In genomic region chr22:41935015-41935908, GRCh38 we compare ENCODE assay signal across 17 cellular contexts. TPM values are rescaled to one million over a fixed set of nuclear protein-coding genes. Genes with fewer than 3 reads are reported as not detected.
DNase-seq lines count a peak whose midpoint lies in the region; ATAC-seq lines count a peak whose summit lies in the region.
"Had no signal": no experiment of that assay in that cellular context is flagged by ENCODE, and none has a peak within 500 bp of the region (broad histone marks: within the 10 kb centered on the region; RNA-seq: fewer than 3 reads in every experiment).

No MANE protein-coding gene starts in this region.

- no peak for DNase-seq in activated naive CD4-positive, alpha-beta T cell treated with anti-CD3 and anti-CD28 coated beads for 36 hours
- no peak for DNase-seq in activated naive CD4-positive, alpha-beta T cell treated with anti-CD3 and anti-CD28 coated beads, Interleukin-2, amount 50 U/mL, for 72 hours (ENCODE audit: low spot score in 2 of 2)
- peak; percentile 34 for DNase-seq in NCI-H69 (lab: John Stamatoyannopoulos, UW)
- peak; percentile 69 for DNase-seq in Right ventricle myocardium superior
- DNase-seq in stimulated activated naive B cell treated with anti-CD40 and anti-IgM and Interleukin-4, amounts not matched to agents 10 μg/mL and 1 μg/mL and 100 μg/mL, for 72 hours = no peak
- no peak for DNase-seq in NCI-H2107 (lab: John Stamatoyannopoulos, UW)
- DNase-seq in superior temporal gyrus (ENCODE audit: extremely low spot score) = no peak
- no peak for DNase-seq in NCI-H774 (lab: John Stamatoyannopoulos, UW)
- DNase-seq: GDM1; MM.1S; OCI-M1; psoas muscle; stimulated activated CD4-positive, alpha-beta T cell treated with anti-CD3 and anti-CD28 coated beads, Interleukin-15, amount 100 ng/mL, for 24 hours had no signal

- no peaks in the 10 kb centered on the region for H3K9me3 Mint-ChIP-seq in activated naive CD4-positive, alpha-beta T cell treated with anti-CD3 and anti-CD28 coated beads for 36 hours
- H3K9me3 Mint-ChIP-seq in activated naive CD4-positive, alpha-beta T cell treated with anti-CD3 and anti-CD28 coated beads, Interleukin-2, amount 50 U/mL, for 72 hours = no peaks in the 10 kb centered on the region
- H3K9me3 Mint-ChIP-seq in stimulated activated naive B cell treated with anti-CD40 and anti-IgM and Interleukin-4, amounts not matched to agents 10 μg/mL and 1 μg/mL and 100 μg/mL, for 72 hours = no peaks in the 10 kb centered on the region

- peak overlapping the region; percentile 26 for H3K27ac Mint-ChIP-seq in activated naive CD4-positive, alpha-beta T cell treated with anti-CD3 and anti-CD28 coated beads for 36 hours
- H3K27ac Mint-ChIP-seq in activated naive CD4-positive, alpha-beta T cell treated with anti-CD3 and anti-CD28 coated beads, Interleukin-2, amount 50 U/mL, for 72 hours = peak overlapping the region in 1 of 2 donors; percentile 55
- H3K27ac Mint-ChIP-seq in stimulated activated naive B cell treated with anti-CD40 and anti-IgM and Interleukin-4, amounts not matched to agents 10 μg/mL and 1 μg/mL and 100 μg/mL, for 72 hours = peak overlapping the region; percentile 100

- no peak overlapping the region for H3K4me3 Mint-ChIP-seq in activated naive CD4-positive, alpha-beta T cell treated with anti-CD3 and anti-CD28 coated beads for 36 hours
- H3K4me3 Mint-ChIP-seq in stimulated activated naive B cell treated with anti-CD40 and anti-IgM and Interleukin-4, amounts not matched to agents 10 μg/mL and 1 μg/mL and 100 μg/mL, for 72 hours = peak overlapping the region; percentile 67 to 73

- peaks cover 20% of the 10 kb centered on the region for H3K4me1 Mint-ChIP-seq in activated naive CD4-positive, alpha-beta T cell treated with anti-CD3 and anti-CD28 coated beads for 36 hours (ENCODE audit: low read depth)
- H3K4me1 Mint-ChIP-seq in stimulated activated naive B cell treated with anti-CD40 and anti-IgM and Interleukin-4, amounts not matched to agents 10 μg/mL and 1 μg/mL and 100 μg/mL, for 72 hours = peaks cover 70 to 96% of the 10 kb centered on the region in 2 donors

- H3K27me3 Mint-ChIP-seq in activated naive CD4-positive, alpha-beta T cell treated with anti-CD3 and anti-CD28 coated beads for 36 hours (ENCODE audit: low read depth) = no peaks in the 10 kb centered on the region
- no peaks in the 10 kb centered on the region for H3K27me3 Mint-ChIP-seq in stimulated activated naive B cell treated with anti-CD40 and anti-IgM and Interleukin-4, amounts not matched to agents 10 μg/mL and 1 μg/mL and 100 μg/mL, for 72 hours

- peaks cover 45% of the 10 kb centered on the region for H3K36me3 Mint-ChIP-seq in activated naive CD4-positive, alpha-beta T cell treated with anti-CD3 and anti-CD28 coated beads for 36 hours (ENCODE audit: low read depth)
- peaks cover 10 to 12% of the 10 kb centered on the region in 2 donors for H3K36me3 Mint-ChIP-seq in activated naive CD4-positive, alpha-beta T cell treated with anti-CD3 and anti-CD28 coated beads, Interleukin-2, amount 50 U/mL, for 72 hours
- peaks cover 32 to 51% of the 10 kb centered on the region in 2 donors for H3K36me3 Mint-ChIP-seq in stimulated activated naive B cell treated with anti-CD40 and anti-IgM and Interleukin-4, amounts not matched to agents 10 μg/mL and 1 μg/mL and 100 μg/mL, for 72 hours

- CTCF ChIA-PET in activated naive CD4-positive, alpha-beta T cell treated with anti-CD3 and anti-CD28 coated beads for 36 hours (lab: Charles Lee) = interaction anchor here (0.6 kb wide), 1 partner anchor 236 kb away, joined by 7 read pairs; no protein-coding TSS in a partner anchor

- intact Hi-C loops in activated naive CD4-positive, alpha-beta T cell treated with anti-CD3 and anti-CD28 coated beads for 36 hours (cut with micrococcal nuclease) = no loop called here
- intact Hi-C loops in Right ventricle myocardium superior (cut with DNase I) = no loop called here

- no peak for ATAC-seq in activated naive CD4-positive, alpha-beta T cell treated with anti-CD3 and anti-CD28 coated beads, Interleukin-2, amount 50 U/mL, for 72 hours
- peak; percentile 83 for ATAC-seq in Right ventricle myocardium superior (ENCODE audit: poor library complexity)
- ATAC-seq in stimulated activated naive B cell treated with anti-CD40 and anti-IgM and Interleukin-4, amounts not matched to agents 10 μg/mL and 1 μg/mL and 100 μg/mL, for 72 hours (replicated peaks) = no peak
- ATAC-seq: SK-N-SH treated with all-trans-retinoic acid at 6 μM for 48 hours had no signal

RNA-seq across cellular contexts. Expression of gene TNFRSF13C, which starts 8.7 kb away (rescaled TPM):
- total RNA-seq in activated naive CD4-positive, alpha-beta T cell treated with anti-CD3 and anti-CD28 coated beads for 36 hours = 1 to 10 TPM; 3.2 to 3.8 TPM
- 1 to 10 TPM; 4.4 to 8.4 TPM for total RNA-seq in activated naive CD4-positive, alpha-beta T cell treated with anti-CD3 and anti-CD28 coated beads, Interleukin-2, amount 50 U/mL, for 72 hours
- total RNA-seq in Right ventricle myocardium superior = 1.2 TPM

RNA-seq across cellular contexts. Expression of gene CENPM, which starts 11.7 kb away (rescaled TPM):
- 100 to 1,000 TPM in 1 of 2 experiments, 10 to 100 TPM in 1; 95.4 to 110 TPM for total RNA-seq in activated naive CD4-positive, alpha-beta T cell treated with anti-CD3 and anti-CD28 coated beads for 36 hours
- total RNA-seq in activated naive CD4-positive, alpha-beta T cell treated with anti-CD3 and anti-CD28 coated beads, Interleukin-2, amount 50 U/mL, for 72 hours = 100 to 1,000 TPM in 1 of 2 donors, 10 to 100 TPM in 1; 72.8 to 108 TPM
- 0.59 TPM for total RNA-seq in Right ventricle myocardium superior

RNA-seq across cellular contexts. Expression of gene SHISA8, which starts 20.4 kb away (rescaled TPM):
- total RNA-seq in activated naive CD4-positive, alpha-beta T cell treated with anti-CD3 and anti-CD28 coated beads for 36 hours = 1 to 10 TPM; 1.7 to 1.8 TPM
- total RNA-seq in activated naive CD4-positive, alpha-beta T cell treated with anti-CD3 and anti-CD28 coated beads, Interleukin-2, amount 50 U/mL, for 72 hours = 1 to 10 TPM; 1.1 to 4.2 TPM
- total RNA-seq in Right ventricle myocardium superior = 6.4 TPM
- total RNA-seq: HT-29, kidney epithelial cell had no signal

RNA-seq across cellular contexts. Expression of gene SEPTIN3, which starts 34.0 kb away (rescaled TPM):
- 1 to 10 TPM; 1.0 to 1.5 TPM for total RNA-seq in activated naive CD4-positive, alpha-beta T cell treated with anti-CD3 and anti-CD28 coated beads for 36 hours
- total RNA-seq in activated naive CD4-positive, alpha-beta T cell treated with anti-CD3 and anti-CD28 coated beads, Interleukin-2, amount 50 U/mL, for 72 hours = 1 to 10 TPM; 1.2 to 4.2 TPM
- total RNA-seq in Right ventricle myocardium superior = 0.08 TPM
- total RNA-seq: HT-29, myocyte had no signal

Comparison
In these comparisons a context has a peak if more than half of its experiments do, and no peak if none do; other contexts are left out.
1. DNase-seq: peak in NCI-H69 (single experiment) and Right ventricle myocardium superior (single experiment); none in activated naive CD4-positive, alpha-beta T cell treated with anti-CD3 and anti-CD28 coated beads for 36 hours (single experiment), activated naive CD4-positive, alpha-beta T cell treated with anti-CD3 and anti-CD28 coated beads, Interleukin-2, amount 50 U/mL, for 72 hours (0 of 2), stimulated activated naive B cell treated with anti-CD40 and anti-IgM and Interleukin-4, amounts not matched to agents 10 μg/mL and 1 μg/mL and 100 μg/mL, for 72 hours (single experiment), NCI-H2107 (single experiment), superior temporal gyrus (single experiment) and NCI-H774 (single experiment).
2. RNA of gene CENPM, which starts 11.7 kb away (total RNA-seq): 95.4 to 110 TPM in activated naive CD4-positive, alpha-beta T cell treated with anti-CD3 and anti-CD28 coated beads for 36 hours and 72.8 to 108 TPM in activated naive CD4-positive, alpha-beta T cell treated with anti-CD3 and anti-CD28 coated beads, Interleukin-2, amount 50 U/mL, for 72 hours; 0.59 TPM in Right ventricle myocardium superior (single experiment); every median in the first group is over 10 times any median in the second.